22 cellular contexts compared by ENCODE assay signal in genomic region chr16:58670946-58671583, GRCh38. TPM values are rescaled to one million over a fixed set of nuclear protein-coding genes. Genes with fewer than 3 reads are reported as not detected.
A peak's percentile ranks its signal among the peaks of the same experiment; 100 is the strongest.
DNase-seq lines count a peak whose midpoint lies in the region; ATAC-seq, FAIRE-seq and TF ChIP-seq lines count a peak whose summit lies in the region.
"Had no signal": no experiment of that assay in that cellular context is flagged by ENCODE, and none has a peak within 500 bp of the region (broad histone marks: within the 10 kb centered on the region; RNA-seq: fewer than 3 reads in every experiment).

No MANE protein-coding gene starts in this region.

- no peaks in the 10 kb centered on the region for H3K4me1 Mint-ChIP-seq in stimulated activated effector memory CD8-positive, alpha-beta T cell treated with anti-CD3 and anti-CD28 coated beads, Interleukin-12 subunit alpha, Interleukin-12 subunit beta, amount 100 ng/mL, for 72 hours
- H3K4me1 Mint-ChIP-seq: B cell; CD4-positive, CD25-positive, alpha-beta regulatory T cell; H9 had no signal

- in situ Hi-C loops in HepG2 (cut with HindIII; ENCODE audit: extremely low pct_ligation_motif_present, low pct_unique_long_range_greater_than_20kb) = no loop called here

- no peak overlapping the region for H3K18ac ChIP-seq in mesenchymal stem cell (ENCODE audit: low read depth in 1 of 2, low read length in 2 of 2)

- H2AFZ ChIP-seq in HepG2 (ENCODE audit: low read length) = no peak overlapping the region
- no peak overlapping the region for H2AFZ ChIP-seq in mesenchymal stem cell (ENCODE audit: low read depth, low read length)
- H2AFZ ChIP-seq: GM23248 had no signal

- no peak overlapping the region for H4K8ac ChIP-seq in mesenchymal stem cell (ENCODE audit: low read length)

- DNase-seq in HepG2 (ENCODE audit: low spot score) (no peak), right lobe of liver (no peak), mesenchymal stem cell (no peak), small intestine (no peak), activated gamma-delta T cell treated with Interleukin-2 at 50 U/mL for 16 hours (no peak)
- DNase-seq in stimulated activated effector memory CD8-positive, alpha-beta T cell treated with anti-CD3 and anti-CD28 coated beads, Interleukin-12 subunit alpha, Interleukin-12 subunit beta, amount 100 ng/mL, for 72 hours (ENCODE audit: low spot score in 2 of 2) = no peak
- DNase-seq: Caco-2; CD4-positive, CD25-positive, alpha-beta regulatory T cell; CD8-positive, alpha-beta T cell; DMS153; DND-41; GM23248; H9 had no signal

- CTCF ChIA-PET in HepG2 (lab: Yijun Ruan, JAX; ENCODE audit: low intra/inter-chr PET ratio, low total read pairs) = no interaction called here

- H3K9me3 ChIP-seq in HepG2 (ENCODE audit: low read length) (no peaks in the 10 kb centered on the region), right lobe of liver (no peaks in the 10 kb centered on the region), mesenchymal stem cell (ENCODE audit: control insufficient read depth, low read length) (no peaks in the 10 kb centered on the region), small intestine (ENCODE audit: control insufficient read depth, low read depth) (no peaks in the 10 kb centered on the region)
- H3K9me3 ChIP-seq: BLaER1, Caco-2 had no signal

- H3K27ac ChIP-seq in HepG2 (ENCODE audit: extremely low read length, insufficient read depth, low read length) (no peak overlapping the region), right lobe of liver (no peak overlapping the region), mesenchymal stem cell (ENCODE audit: low read length, poor library complexity, severe bottlenecking) (no peak overlapping the region), small intestine (ENCODE audit: low read depth in 1 of 2, low read length in 1 of 2) (no peak overlapping the region)
- H3K27ac ChIP-seq: 22Rv1, BLaER1, C4-2B, GM23248 had no signal

- H3K27ac Mint-ChIP-seq in stimulated activated effector memory CD8-positive, alpha-beta T cell treated with anti-CD3 and anti-CD28 coated beads, Interleukin-12 subunit alpha, Interleukin-12 subunit beta, amount 100 ng/mL, for 72 hours = no peak overlapping the region
- H3K27ac Mint-ChIP-seq: B cell; CD4-positive, CD25-positive, alpha-beta regulatory T cell; CD8-positive, alpha-beta T cell had no signal

- H3K14ac ChIP-seq in mesenchymal stem cell (ENCODE audit: low read length in 2 of 2) = no peak overlapping the region

- no peak for TF ChIP-seq RAD21 in HepG2 (CRISPR knock-in tag; IDR thresholded peaks at IDR 0.05)

- no TSS peak for BruUV-seq in HepG2 (replicated peaks; lab: Mats Ljungman, UMichigan)

- H3K4me1 ChIP-seq in HepG2 (ENCODE audit: insufficient read depth, low read length) = no peaks in the 10 kb centered on the region
- no peaks in the 10 kb centered on the region for H3K4me1 ChIP-seq in right lobe of liver
- peaks cover 5% of the 10 kb centered on the region for H3K4me1 ChIP-seq in mesenchymal stem cell (ENCODE audit: control insufficient read depth, insufficient read depth, low read depth, low read length)
- no peaks in the 10 kb centered on the region for H3K4me1 ChIP-seq in small intestine (ENCODE audit: control insufficient read depth in 2 of 2, insufficient read depth in 1 of 2, low read depth in 1 of 2, low read length in 1 of 2)
- H3K4me1 ChIP-seq: BLaER1, Caco-2 had no signal

- H3K36me3 ChIP-seq in HepG2 (replicated peaks in 1 of 2; ENCODE audit: control insufficient read depth in 1 of 2, insufficient read depth in 2 of 2, low read length in 2 of 2) = peaks cover 4 to 12% of the 10 kb centered on the region in 2 experiments; a peak in 3 of 5 replicates
- peaks cover 0 to 22% (median 3%) of the 10 kb centered on the region in 4 donors for H3K36me3 ChIP-seq in right lobe of liver
- H3K36me3 ChIP-seq in mesenchymal stem cell (ENCODE audit: control insufficient read depth in 1 of 2, insufficient read depth in 2 of 2, low read depth in 1 of 2, low read length in 2 of 2) = peaks cover 59 to 68% of the 10 kb centered on the region in 2 experiments
- peaks cover 2 to 3% of the 10 kb centered on the region in 2 donors for H3K36me3 ChIP-seq in small intestine (ENCODE audit: control insufficient read depth in 2 of 2, insufficient read depth in 2 of 2, low read length in 2 of 2)

- peaks cover 12% of the 10 kb centered on the region for H3K36me3 Mint-ChIP-seq in stimulated activated effector memory CD8-positive, alpha-beta T cell treated with anti-CD3 and anti-CD28 coated beads, Interleukin-12 subunit alpha, Interleukin-12 subunit beta, amount 100 ng/mL, for 72 hours

- no peaks in the 10 kb centered on the region for H4K20me1 ChIP-seq in HepG2 (ENCODE audit: insufficient read depth, low read length)
- H4K20me1 ChIP-seq: BLaER1 had no signal

- ATAC-seq in HepG2 (no peak), right lobe of liver (no peak)
- ATAC-seq in stimulated activated effector memory CD8-positive, alpha-beta T cell treated with anti-CD3 and anti-CD28 coated beads, Interleukin-12 subunit alpha, Interleukin-12 subunit beta, amount 100 ng/mL, for 72 hours = peak; percentile 27
- ATAC-seq: CD8-positive, alpha-beta T cell; HCT116 had no signal

- H2BK5ac ChIP-seq in mesenchymal stem cell (ENCODE audit: low read depth, low read length, poor library complexity, severe bottlenecking) = no peak overlapping the region

- TF ChIP-seq POLR2A in HepG2 (IDR thresholded peaks at IDR 0.05; ENCODE audit: insufficient read depth in 1 of 2, low read depth in 2 of 2, low read length in 2 of 2) = no peak
- no peak for TF ChIP-seq POLR2A in right lobe of liver (IDR thresholded peaks at IDR 0.05)

- POLR2A ChIA-PET in HepG2 (lab: Yijun Ruan, JAX) = no interaction called here

- no peak overlapping the region for H3K4me3 ChIP-seq in HepG2 (replicated peaks in 1 of 3; ENCODE audit: insufficient read depth in 1 of 3, low read depth in 2 of 3, low read length in 3 of 3)
- no peak overlapping the region for H3K4me3 ChIP-seq in right lobe of liver
- H3K4me3 ChIP-seq in mesenchymal stem cell (ENCODE audit: insufficient read depth in 1 of 2, low read depth in 1 of 2, low read length in 2 of 2) = no peak overlapping the region
- H3K4me3 ChIP-seq in small intestine (ENCODE audit: low read depth in 1 of 2, low read length in 2 of 2) = no peak overlapping the region
- H3K4me3 ChIP-seq: BLaER1, GM23248 had no signal

- no peak for TF ChIP-seq EP300 in HepG2 (IDR thresholded peaks at IDR 0.05; ENCODE audit: low read depth in 2 of 2, low read length in 2 of 2)
- no peak for TF ChIP-seq EP300 in HepG2 (CRISPR knock-in tag; IDR thresholded peaks at IDR 0.05; ENCODE audit: borderline replicate concordance)

- 94% methylated on average over 8 of the region's 18 CpGs for WGBS in HepG2 (ENCODE audit: low lambda C conversion rate)
- 95% methylated on average over 11 of the region's 18 CpGs for WGBS in right lobe of liver (ENCODE audit: insufficient coverage, low coverage, low lambda C conversion rate, missing lambda C conversion rate)
- 97% methylated on average over 18 of the region's 18 CpGs for WGBS in mesenchymal stem cell
- 94 to 97% (median 95%) methylated on average over 17 to 18 of the region's 18 CpGs for WGBS in small intestine, 3 donors

- FAIRE-seq in HepG2 (lab: Jason Lieb, UNC) (no peak), small intestine (lab: Jason Lieb, UNC) (no peak)
- FAIRE-seq: A204.1, G401.6, GM12892, H1 had no signal

- TF ChIP-seq CTCF in HepG2 (CRISPR knock-in tag; IDR thresholded peaks at IDR 0.05) = no peak
- TF ChIP-seq CTCF in right lobe of liver (IDR thresholded peaks at IDR 0.05) = no peak

- H3K4me3 Mint-ChIP-seq in stimulated activated effector memory CD8-positive, alpha-beta T cell treated with anti-CD3 and anti-CD28 coated beads, Interleukin-12 subunit alpha, Interleukin-12 subunit beta, amount 100 ng/mL, for 72 hours = no peak overlapping the region
- H3K4me3 Mint-ChIP-seq: B cell; CD4-positive, CD25-positive, alpha-beta regulatory T cell; CD8-positive, alpha-beta T cell had no signal

- no peak overlapping the region for H3K23ac ChIP-seq in mesenchymal stem cell (ENCODE audit: low read length in 2 of 2)

- H3K79me1 ChIP-seq in mesenchymal stem cell (replicated peaks; ENCODE audit: low read length, poor library complexity, severe bottlenecking) = peaks cover 4% of the 10 kb centered on the region

- H2BK15ac ChIP-seq in mesenchymal stem cell (ENCODE audit: low read depth, poor library complexity, severe bottlenecking) = no peak overlapping the region

- H4K91ac ChIP-seq in mesenchymal stem cell (ENCODE audit: low read length) = peak overlapping the region; percentile 34

- no peak overlapping the region for H3K4ac ChIP-seq in mesenchymal stem cell (ENCODE audit: low read depth in 1 of 2, low read length in 2 of 2)

- no peaks in the 10 kb centered on the region for H3K9me3 Mint-ChIP-seq in stimulated activated effector memory CD8-positive, alpha-beta T cell treated with anti-CD3 and anti-CD28 coated beads, Interleukin-12 subunit alpha, Interleukin-12 subunit beta, amount 100 ng/mL, for 72 hours
- H3K9me3 Mint-ChIP-seq: CD4-positive, CD25-positive, alpha-beta regulatory T cell; CD8-positive, alpha-beta T cell; H9 had no signal

- H3K27me3 ChIP-seq in HepG2 (ENCODE audit: control insufficient read depth in 1 of 2, insufficient read depth in 2 of 2, low read length in 2 of 2) (no peaks in the 10 kb centered on the region; a peak in 1 of 5 replicates), right lobe of liver (no peaks in the 10 kb centered on the region), mesenchymal stem cell (ENCODE audit: control insufficient read depth in 1 of 2, insufficient read depth in 1 of 2, low read length in 2 of 2) (no peaks in the 10 kb centered on the region), small intestine (ENCODE audit: control insufficient read depth in 2 of 2, insufficient read depth in 2 of 2, low read length in 2 of 2) (no peaks in the 10 kb centered on the region)
- H3K27me3 ChIP-seq: BLaER1 had no signal

- H3K9ac ChIP-seq in HepG2 (ENCODE audit: insufficient read depth, low read depth, low read length) = no peak overlapping the region
- H3K9ac ChIP-seq in mesenchymal stem cell (ENCODE audit: low read length) = no peak overlapping the region
- H3K9ac ChIP-seq: BLaER1, GM23248 had no signal

- intact Hi-C loops in HepG2 (cut with micrococcal nuclease; ENCODE audit: unreplicated experiment) = no loop called here
- intact Hi-C loops in right lobe of liver (cut with DNase I) = loop anchor here in 1 of 2 donors (10.0 kb wide), 1 partner anchor 84 kb away; no protein-coding TSS in a partner anchor

- H2BK120ac ChIP-seq in mesenchymal stem cell (ENCODE audit: low read depth, low read length) = no peak overlapping the region

- no peaks in the 10 kb centered on the region for H3K79me2 ChIP-seq in HepG2 (ENCODE audit: insufficient read depth, low read length)

- H3K4me2 ChIP-seq in HepG2 (ENCODE audit: low read depth, low read length) (no peak overlapping the region), mesenchymal stem cell (ENCODE audit: low read length, poor library complexity, severe bottlenecking) (no peak overlapping the region)
- H3K4me2 ChIP-seq: BLaER1 had no signal

- no peak overlapping the region for H2BK12ac ChIP-seq in mesenchymal stem cell (ENCODE audit: low read length in 2 of 2)

- H2AK5ac ChIP-seq in mesenchymal stem cell (ENCODE audit: low read length, severe bottlenecking) = no peak overlapping the region

RNA-seq across cellular contexts. Expression of gene SLC38A7, which starts 13.5 kb away (rescaled TPM):
- total RNA-seq in HepG2 (2016; rRNA removed; fragmentation: Illumina TruSeq; extraction: Trizol) (6.2 and 14.1 TPM in 2 replicates), right lobe of liver (10 to 100 TPM; 11.4 to 23.8 (median 14.3) TPM)
- total RNA-seq in HepG2 (2016; cell fraction: cytosol; rRNA removed; fragmentation: Illumina TruSeq; extraction: Trizol; ENCODE audit: low read depth) = 4.6 and 5.0 TPM in 2 replicates
- 5.2 and 14.1 TPM in 2 replicates for total RNA-seq in HepG2 (2016; cell fraction: insoluble cytoplasmic fraction; rRNA removed; fragmentation: Illumina TruSeq; extraction: Trizol)
- total RNA-seq in HepG2 (2016; cell fraction: membrane; rRNA removed; fragmentation: Illumina TruSeq; extraction: Trizol) = 5.8 and 6.5 TPM in 2 replicates
- total RNA-seq in HepG2 (2016; cell fraction: nucleus; rRNA removed; fragmentation: Illumina TruSeq; extraction: Trizol) = 27.7 and 28.1 TPM in 2 replicates
- polyA plus RNA-seq in HepG2 (2011; rRNA removed) (13.2 and 17.0 TPM in 2 replicates), small intestine (1 to 10 TPM; 2.7 to 7.9 (median 3.6) TPM)
- polyA plus RNA-seq in HepG2 (2011; cell fraction: cytosol; rRNA removed) = 9.7 and 10.5 TPM in 2 replicates
- polyA plus RNA-seq in HepG2 (2011; cell fraction: nucleus; rRNA removed) = 26.4 and 29.4 TPM in 2 replicates
- polyA plus RNA-seq in HepG2 (2012) = 7.1 and 10.6 TPM in 2 replicates
- polyA plus RNA-seq in HepG2 (2016; cell fraction: cytosol; fragmentation: Illumina TruSeq; extraction: Trizol; ENCODE audit: low read depth) = 1.0 and 1.3 TPM in 2 replicates
- 5.1 and 5.6 TPM in 2 replicates for polyA plus RNA-seq in HepG2 (2016; cell fraction: insoluble cytoplasmic fraction; fragmentation: Illumina TruSeq; extraction: Trizol; ENCODE audit: low read depth)
- 2.3 and 3.2 TPM in 2 replicates for polyA plus RNA-seq in HepG2 (2016; cell fraction: membrane; fragmentation: Illumina TruSeq; extraction: Trizol; ENCODE audit: low read depth)
- polyA plus RNA-seq in HepG2 (2016; cell fraction: nucleus; fragmentation: Illumina TruSeq; extraction: Trizol; ENCODE audit: insufficient read depth, low read depth) = 32.4 and 36.5 TPM in 2 replicates
- 42.7 and 51.0 TPM in 2 replicates for polyA minus RNA-seq in HepG2 (2011; rRNA and poly(A)+ RNA removed; ENCODE audit: low replicate concordance)
- polyA minus RNA-seq in HepG2 (2011; cell fraction: cytosol; rRNA and poly(A)+ RNA removed) = 8.7 and 12.4 TPM in 2 replicates
- polyA minus RNA-seq in HepG2 (2011; cell fraction: nucleus; rRNA and poly(A)+ RNA removed) = 30.5 and 35.6 TPM in 2 replicates
- polyA plus RNA-seq in mesenchymal stem cell (2013, experiment 1 of 2) = 30.9 TPM
- 29.8 TPM for polyA plus RNA-seq in mesenchymal stem cell (2013, experiment 2 of 2)

RNA-seq across cellular contexts. Expression of gene CNOT1, which starts 41.4 kb away (rescaled TPM):
- 188 and 399 TPM in 2 replicates for total RNA-seq in HepG2 (2016; rRNA removed; fragmentation: Illumina TruSeq; extraction: Trizol)
- 51.8 and 55.4 TPM in 2 replicates for total RNA-seq in HepG2 (2016; cell fraction: cytosol; rRNA removed; fragmentation: Illumina TruSeq; extraction: Trizol; ENCODE audit: low read depth)
- total RNA-seq in HepG2 (2016; cell fraction: insoluble cytoplasmic fraction; rRNA removed; fragmentation: Illumina TruSeq; extraction: Trizol) = 188 and 419 TPM in 2 replicates
- 139 and 146 TPM in 2 replicates for total RNA-seq in HepG2 (2016; cell fraction: membrane; rRNA removed; fragmentation: Illumina TruSeq; extraction: Trizol)
- total RNA-seq in HepG2 (2016; cell fraction: nucleus; rRNA removed; fragmentation: Illumina TruSeq; extraction: Trizol) = 205 and 251 TPM in 2 replicates
- 232 and 248 TPM in 2 replicates for polyA plus RNA-seq in HepG2 (2011; rRNA removed)
- polyA plus RNA-seq in HepG2 (2011; cell fraction: cytosol; rRNA removed) = 187 and 226 TPM in 2 replicates
- polyA plus RNA-seq in HepG2 (2011; cell fraction: nucleus; rRNA removed) = 193 and 225 TPM in 2 replicates
- 169 and 183 TPM in 2 replicates for polyA plus RNA-seq in HepG2 (2012)
- polyA plus RNA-seq in HepG2 (2016; cell fraction: cytosol; fragmentation: Illumina TruSeq; extraction: Trizol; ENCODE audit: low read depth) = 35.0 and 38.2 TPM in 2 replicates
- polyA plus RNA-seq in HepG2 (2016; cell fraction: insoluble cytoplasmic fraction; fragmentation: Illumina TruSeq; extraction: Trizol; ENCODE audit: low read depth) = 373 and 400 TPM in 2 replicates
- polyA plus RNA-seq in HepG2 (2016; cell fraction: membrane; fragmentation: Illumina TruSeq; extraction: Trizol; ENCODE audit: low read depth) = 61.4 and 81.8 TPM in 2 replicates
- 268 and 286 TPM in 2 replicates for polyA plus RNA-seq in HepG2 (2016; cell fraction: nucleus; fragmentation: Illumina TruSeq; extraction: Trizol; ENCODE audit: insufficient read depth, low read depth)
- 953 and 1,029 TPM in 2 replicates for polyA minus RNA-seq in HepG2 (2011; rRNA and poly(A)+ RNA removed; ENCODE audit: low replicate concordance)
- polyA minus RNA-seq in HepG2 (2011; cell fraction: cytosol; rRNA and poly(A)+ RNA removed) = 281 and 285 TPM in 2 replicates
- polyA minus RNA-seq in HepG2 (2011; cell fraction: nucleus; rRNA and poly(A)+ RNA removed) = 378 and 429 TPM in 2 replicates
- 10 to 100 TPM; 53.8 to 74.9 (median 65.5) TPM for total RNA-seq in right lobe of liver
- 68.0 TPM for polyA plus RNA-seq in mesenchymal stem cell (2013, experiment 1 of 2)
- 59.8 TPM for polyA plus RNA-seq in mesenchymal stem cell (2013, experiment 2 of 2)
- 100 to 1,000 TPM in 2 of 3 donors, 10 to 100 TPM in 1; 79.4 to 106 (median 104) TPM for polyA plus RNA-seq in small intestine
